ENCODE assay signal across 12 cellular contexts in genomic region chr3:141431411-141432378, GRCh38. TPM values are rescaled to one million over a fixed set of nuclear protein-coding genes. Genes with fewer than 3 reads are reported as not detected.
A peak's percentile ranks its signal among the peaks of the same experiment; 100 is the strongest.
DNase-seq lines count a peak whose midpoint lies in the region; ATAC-seq and TF ChIP-seq lines count a peak whose summit lies in the region.
"Had no signal": no experiment of that assay in that cellular context is flagged by ENCODE, and none has a peak within 500 bp of the region (broad histone marks: within the 10 kb centered on the region; RNA-seq: fewer than 3 reads in every experiment).

No MANE protein-coding gene starts in this region.

- no peak overlapping the region for H3K27ac ChIP-seq in CD4-positive, CD25-positive, alpha-beta regulatory T cell (ENCODE audit: insufficient read depth, low read length, poor library complexity, severe bottlenecking)
- H3K27ac ChIP-seq in WERI-Rb-1 (peak overlapping the region; percentile 95), psoas muscle (peak overlapping the region; percentile 94), neuronal stem cell (replicated peaks; ENCODE audit: low read length) (no peak overlapping the region)
- H3K27ac ChIP-seq: BLaER1 treated with 17β-estradiol and CSF1 and Interleukin-3, amounts not matched to agents 10 nM and 100 nM had no signal

- H3K9me3 ChIP-seq in CD4-positive, CD25-positive, alpha-beta regulatory T cell (ENCODE audit: control insufficient read depth in 2 of 2, low read length in 2 of 2) = no peaks in the 10 kb centered on the region
- no peaks in the 10 kb centered on the region for H3K9me3 ChIP-seq in WERI-Rb-1 (ENCODE audit: severe bottlenecking)
- no peaks in the 10 kb centered on the region for H3K9me3 ChIP-seq in iPS-15b (ENCODE audit: control insufficient read depth, insufficient read depth, low read length)
- no peaks in the 10 kb centered on the region for H3K9me3 ChIP-seq in psoas muscle
- no peaks in the 10 kb centered on the region for H3K9me3 ChIP-seq in neuronal stem cell (replicated peaks in 1 of 2; ENCODE audit: control insufficient read depth in 2 of 2, insufficient read depth in 1 of 2, low read depth in 1 of 2, low read length in 2 of 2)
- H3K9me3 ChIP-seq: BLaER1 treated with 17β-estradiol and CSF1 and Interleukin-3, amounts not matched to agents 10 nM and 100 nM had no signal

- no peak overlapping the region for H2AK5ac ChIP-seq in neuronal stem cell (ENCODE audit: low read depth, low read length)

- no peak overlapping the region for H2BK5ac ChIP-seq in neuronal stem cell (ENCODE audit: low read length)

- H3K36me3 ChIP-seq in CD4-positive, CD25-positive, alpha-beta regulatory T cell (ENCODE audit: control insufficient read depth, insufficient read depth, low read length) = peaks cover 33% of the 10 kb centered on the region
- H3K36me3 ChIP-seq in WERI-Rb-1 (peaks cover 7% of the 10 kb centered on the region; the same call in 1 of the 2 replicates), iPS-15b (ENCODE audit: control insufficient read depth, insufficient read depth, low read length) (no peaks in the 10 kb centered on the region), psoas muscle (ENCODE audit: insufficient read depth in 1 of 2, low read depth in 1 of 2) (peaks cover 0 to 6% of the 10 kb centered on the region in 2 donors), neuronal stem cell (replicated peaks in 1 of 2; ENCODE audit: control insufficient read depth in 2 of 2, insufficient read depth in 2 of 2, low read length in 2 of 2) (no peaks in the 10 kb centered on the region)
- H3K36me3 ChIP-seq: BLaER1 treated with 17β-estradiol and CSF1 and Interleukin-3, amounts not matched to agents 10 nM and 100 nM had no signal

- H4K91ac ChIP-seq in neuronal stem cell (ENCODE audit: low read depth, low read length, poor library complexity) = no peak overlapping the region

- H3K27me3 ChIP-seq in CD4-positive, CD25-positive, alpha-beta regulatory T cell (ENCODE audit: control insufficient read depth, insufficient read depth, low read length) = no peaks in the 10 kb centered on the region
- H3K27me3 ChIP-seq in WERI-Rb-1 (ENCODE audit: insufficient read depth, low read depth, severe bottlenecking) (no peaks in the 10 kb centered on the region), iPS-15b (ENCODE audit: control insufficient read depth, insufficient read depth, low read length) (no peaks in the 10 kb centered on the region), psoas muscle (ENCODE audit: insufficient read depth in 3 of 3, low read length in 2 of 3) (no peaks in the 10 kb centered on the region), neuronal stem cell (ENCODE audit: control insufficient read depth in 3 of 3, insufficient read depth in 3 of 3, low read depth in 1 of 3, low read length in 3 of 3) (no peaks in the 10 kb centered on the region)
- H3K27me3 ChIP-seq: BLaER1 treated with 17β-estradiol and CSF1 and Interleukin-3, amounts not matched to agents 10 nM and 100 nM had no signal

- intact Hi-C loops in psoas muscle (cut with DNase I) = loop anchor here in 1 of 2 donors (1.0 kb wide), 1 partner anchor 21 kb away; no protein-coding TSS in a partner anchor

- no peak overlapping the region for H2BK12ac ChIP-seq in neuronal stem cell (ENCODE audit: low read length)

- no peak overlapping the region for H3K4me2 ChIP-seq in neuronal stem cell (ENCODE audit: insufficient read depth, low read length, poor library complexity, severe bottlenecking)
- H3K4me2 ChIP-seq: BLaER1 treated with 17β-estradiol and CSF1 and Interleukin-3, amounts not matched to agents 10 nM and 100 nM had no signal

- no peak overlapping the region for H4K8ac ChIP-seq in neuronal stem cell (ENCODE audit: low read depth, low read length)

- H3K27me3 Mint-ChIP-seq in CD4-positive, CD25-positive, alpha-beta regulatory T cell = no peaks in the 10 kb centered on the region
- H3K27me3 Mint-ChIP-seq: naive B cell had no signal

- no peak overlapping the region for H3K23ac ChIP-seq in neuronal stem cell (ENCODE audit: low read depth, low read length, poor library complexity)

- H3K9me3 Mint-ChIP-seq in CD4-positive, CD25-positive, alpha-beta regulatory T cell = no peaks in the 10 kb centered on the region
- H3K9me3 Mint-ChIP-seq: naive B cell had no signal

- no peak overlapping the region for H3K14ac ChIP-seq in neuronal stem cell (ENCODE audit: low read length)

- no peak overlapping the region for H2BK15ac ChIP-seq in neuronal stem cell (ENCODE audit: low read length)

- H3K4me3 ChIP-seq in CD4-positive, CD25-positive, alpha-beta regulatory T cell (ENCODE audit: low read depth, low read length) = no peak overlapping the region
- H3K4me3 ChIP-seq in WERI-Rb-1 (ENCODE audit: low read depth, low read length) (peak overlapping the region; percentile 23), iPS-15b (ENCODE audit: low read depth, low read length) (no peak overlapping the region), psoas muscle (peak overlapping the region; percentile 66), neuronal stem cell (ENCODE audit: low read length in 2 of 2) (no peak overlapping the region)
- H3K4me3 ChIP-seq: BLaER1 treated with 17β-estradiol and CSF1 and Interleukin-3, amounts not matched to agents 10 nM and 100 nM had no signal

- no peaks in the 10 kb centered on the region for H3K79me1 ChIP-seq in neuronal stem cell (ENCODE audit: low read depth, low read length)

- H2AFZ ChIP-seq in neuronal stem cell (ENCODE audit: low read length) = no peak overlapping the region

- peak overlapping the region; percentile 26 for H3K9ac ChIP-seq in iPS-15b (ENCODE audit: low read depth, low read length)
- H3K9ac ChIP-seq in neuronal stem cell (ENCODE audit: low read depth, low read length, poor library complexity) = no peak overlapping the region
- H3K9ac ChIP-seq: BLaER1 treated with 17β-estradiol and CSF1 and Interleukin-3, amounts not matched to agents 10 nM and 100 nM had no signal

- no peak for DNase-seq in CD4-positive, CD25-positive, alpha-beta regulatory T cell
- DNase-seq in WERI-Rb-1 = no peak
- no peak for DNase-seq in psoas muscle
- DNase-seq in NCI-H526 (lab: John Stamatoyannopoulos, UW) = no peak
- no peak for DNase-seq in GM19240 (ENCODE audit: insufficient read length, low spot score)
- no peak for DNase-seq in activated CD4-positive, alpha-beta T cell treated with anti-CD3 and anti-CD28 coated beads for 48 hours
- DNase-seq in neuronal stem cell (ENCODE audit: low spot score) = no peak
- DNase-seq: amniotic stem cell, naive B cell, NCI-H2171 had no signal

- peaks cover 21 to 54% (median 38%) of the 10 kb centered on the region in 4 donors for H3K4me1 Mint-ChIP-seq in CD4-positive, CD25-positive, alpha-beta regulatory T cell

- H3K4me1 ChIP-seq in CD4-positive, CD25-positive, alpha-beta regulatory T cell (ENCODE audit: control insufficient read depth, insufficient read depth, low read length, poor library complexity, severe bottlenecking) = peaks cover 3% of the 10 kb centered on the region
- H3K4me1 ChIP-seq in iPS-15b (ENCODE audit: control insufficient read depth, insufficient read depth, low read length) (peaks cover 2% of the 10 kb centered on the region), psoas muscle (peaks cover 50% of the 10 kb centered on the region), neuronal stem cell (ENCODE audit: control insufficient read depth in 2 of 2, insufficient read depth in 1 of 2, low read depth in 1 of 2, low read length in 2 of 2) (peaks cover 0 to 3% of the 10 kb centered on the region in 2 donors)

- H3K36me3 Mint-ChIP-seq in CD4-positive, CD25-positive, alpha-beta regulatory T cell = peaks cover 22% of the 10 kb centered on the region

- ATAC-seq in CD4-positive, CD25-positive, alpha-beta regulatory T cell (ENCODE audit: low read depth in 2 of 2) = no peak
- ATAC-seq in psoas muscle = peak; percentile 58 to 78 (median 69)

- no peak overlapping the region for H3K4ac ChIP-seq in neuronal stem cell (ENCODE audit: low read length)

- no peak overlapping the region for H3K18ac ChIP-seq in neuronal stem cell (ENCODE audit: low read length)

- 31 to 54% (median 35%) methylated on average over 18 of the region's 18 CpGs for WGBS in psoas muscle, 3 donors
- WGBS in neuronal stem cell (ENCODE audit: extremely low coverage in 2 of 2, insufficient read length in 2 of 2, insufficient replicate concordance in 1 of 2), 2 donors = no CpG with 5 or more reads among the region's 18 CpGs

- H3K4me3 Mint-ChIP-seq in CD4-positive, CD25-positive, alpha-beta regulatory T cell = no peak overlapping the region
- H3K4me3 Mint-ChIP-seq: naive B cell had no signal

- H3K27ac Mint-ChIP-seq in CD4-positive, CD25-positive, alpha-beta regulatory T cell = peak overlapping the region in 2 of 3 donors; percentile 19 to 51

- H2BK120ac ChIP-seq in neuronal stem cell (ENCODE audit: low read depth, low read length) = no peak overlapping the region

- TF ChIP-seq CTCF in WERI-Rb-1 (IDR thresholded peaks at IDR 0.05; ENCODE audit: low read depth, low read length) (no peak), psoas muscle (IDR thresholded peaks at IDR 0.05) (no peak)

RNA-seq across cellular contexts. Expression of gene RASA2, which starts 55.1 kb away (rescaled TPM):
- total RNA-seq in CD4-positive, CD25-positive, alpha-beta regulatory T cell = 93.5 TPM
- 10 to 100 TPM; 46.5 to 72.5 (median 56.6) TPM for polyA plus RNA-seq in CD4-positive, CD25-positive, alpha-beta regulatory T cell
- 1 to 10 TPM; 2.3 to 4.0 (median 3.0) TPM for total RNA-seq in psoas muscle
- 1 to 10 TPM; 1.3 to 2.0 (median 1.4) TPM for polyA plus RNA-seq in psoas muscle
- 13.3 TPM for polyA plus RNA-seq in neuronal stem cell (2013, experiment 1 of 2)
- polyA plus RNA-seq in neuronal stem cell (2013, experiment 2 of 2) = 14.7 TPM

Comparison
In these comparisons a context has a peak if more than half of its experiments do, and no peak if none do; other contexts are left out.
1. ATAC-seq: peak in psoas muscle (4 of 4); none in CD4-positive, CD25-positive, alpha-beta regulatory T cell (0 of 2).
2. H3K27ac ChIP-seq: peak in WERI-Rb-1 (single experiment) and psoas muscle (single experiment); none in CD4-positive, CD25-positive, alpha-beta regulatory T cell (single experiment) and neuronal stem cell (single experiment).
3. H3K4me3 ChIP-seq: peak in WERI-Rb-1 (single experiment) and psoas muscle (single experiment); none in CD4-positive, CD25-positive, alpha-beta regulatory T cell (single experiment), iPS-15b (single experiment) and neuronal stem cell (0 of 2).
4. RNA of gene RASA2, which starts 55.1 kb away (total RNA-seq): 93.5 TPM in CD4-positive, CD25-positive, alpha-beta regulatory T cell (single experiment); 2.3 to 4.0 TPM in psoas muscle; every median in the first group is over 10 times any median in the second.